8 cellular contexts compared by ENCODE assay signal in the genomic region with DNA sequence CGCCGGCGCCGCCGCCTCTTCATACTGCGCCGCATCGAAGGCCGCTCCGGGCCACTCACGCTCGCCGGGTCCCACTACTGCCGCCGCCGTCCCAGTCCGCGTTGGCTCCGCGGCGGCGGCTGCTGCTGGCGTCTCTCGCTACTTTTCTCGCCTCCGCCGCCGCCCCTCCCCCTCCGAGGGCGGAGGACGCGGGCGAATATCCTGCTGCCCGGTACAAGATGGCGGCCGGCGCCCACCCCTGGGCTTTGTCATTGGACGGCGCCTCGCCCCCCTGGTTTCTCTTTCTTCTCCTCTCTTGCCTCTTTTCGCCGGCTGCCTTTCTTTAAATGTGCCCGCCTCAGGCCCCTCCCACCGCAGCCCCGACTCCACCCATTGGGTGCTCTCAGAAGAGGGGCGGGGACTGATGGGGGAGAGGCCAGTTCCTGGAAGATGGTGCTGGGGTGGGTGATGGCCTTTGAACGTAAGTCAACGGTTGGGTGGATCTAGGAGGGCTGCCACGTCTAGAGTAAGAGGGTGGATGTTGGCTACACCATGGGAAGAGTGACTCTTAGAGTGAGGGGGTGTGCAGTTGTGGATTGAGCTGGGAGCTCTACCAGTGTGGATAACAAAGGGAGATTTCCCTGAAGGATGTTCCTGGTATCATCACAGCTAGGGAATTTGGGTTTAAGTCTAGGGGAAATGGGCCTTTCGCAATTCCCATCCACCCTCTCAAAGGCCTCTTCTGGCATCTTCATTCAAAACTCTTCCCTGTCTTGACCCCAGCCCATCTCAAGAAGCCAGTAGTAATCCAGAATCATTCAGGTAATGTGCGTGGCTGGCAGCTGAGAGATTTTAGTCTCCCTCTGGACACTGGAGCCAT. TPM values are rescaled to one million over a fixed set of nuclear protein-coding genes. Genes with fewer than 3 reads are reported as not detected.
DNase-seq lines count a peak whose midpoint lies in the region; ATAC-seq and TF ChIP-seq lines count a peak whose summit lies in the region.

A gene (minus strand): TSS at position 297 of the 859 bp plus-strand sequence. CDS start 262 bp downstream, at position 35.

- H3K27ac ChIP-seq in angular gyrus (ENCODE audit: low read depth, low read length) (peak within 1 kb of the TSS; percentile 39), right cardiac atrium (ENCODE audit: low read length) (peak within 1 kb of the TSS; percentile 88), rectal smooth muscle tissue (ENCODE audit: low read depth, low read length) (peak within 1 kb of the TSS; percentile 91), aorta (ENCODE audit: low read depth in 1 of 2, low read length in 2 of 2) (peak within 1 kb of the TSS; percentile 58 to 96)

- no peaks in the 10 kb centered on the region for H3K9me3 ChIP-seq in right cardiac atrium (ENCODE audit: control insufficient read depth, low read length)
- H3K9me3 ChIP-seq in aorta (ENCODE audit: control insufficient read depth, low read length), result no peaks in the 10 kb centered on the region

- TF ChIP-seq CTCF in GM13977 (IDR thresholded peaks at IDR 0.05; ENCODE audit: extremely low read depth, insufficient read depth, missing control alignments), result no peak

- peak; percentile 72 for ATAC-seq in HG02884 (IDR thresholded peaks at IDR 0.05; ENCODE audit: unreplicated experiment)
- ATAC-seq in right cardiac atrium, result peak; percentile 97 to 98
- peak; percentile 95 for ATAC-seq in aorta (ENCODE audit: low FRiP score)

- H3K27me3 ChIP-seq in right cardiac atrium (ENCODE audit: control insufficient read depth, insufficient read depth), result no peaks in the 10 kb centered on the region
- H3K27me3 ChIP-seq in rectal smooth muscle tissue (ENCODE audit: control insufficient read depth, insufficient read depth, low read length), result no peaks in the 10 kb centered on the region
- no peaks in the 10 kb centered on the region for H3K27me3 ChIP-seq in aorta (ENCODE audit: control insufficient read depth in 1 of 2, insufficient read depth in 2 of 2, low read length in 1 of 2)

- H3K36me3 ChIP-seq in rectal smooth muscle tissue (ENCODE audit: control insufficient read depth, insufficient read depth, low read length) (no peaks in the 10 kb centered on the region), aorta (ENCODE audit: control insufficient read depth in 1 of 2, insufficient read depth in 2 of 2, low read length in 1 of 2) (no peaks in the 10 kb centered on the region)

- peak within 1 kb of the TSS; percentile 98 for H3K9ac ChIP-seq in rectal smooth muscle tissue (ENCODE audit: low read length)

- H3K4me1 ChIP-seq in right cardiac atrium (ENCODE audit: control insufficient read depth, insufficient read depth, low read length) (no peaks in the 10 kb centered on the region), rectal smooth muscle tissue (ENCODE audit: control insufficient read depth, insufficient read depth, low read length) (peaks cover 5% of the 10 kb centered on the region), aorta (ENCODE audit: control insufficient read depth in 1 of 2, insufficient read depth in 2 of 2, low read length in 2 of 2) (peaks cover 0 to 2% of the 10 kb centered on the region in 2 donors)

- in situ Hi-C loops in GM13977 (cut with MboI; ENCODE audit: low pct_unique_long_range_greater_than_20kb, low sequenced_read_pairs, unreplicated experiment), result loop anchor here (10.0 to 25.0 kb wide), 2 partner anchors 74 to 474 kb away; no protein-coding TSS in a partner anchor

- peak within 1 kb of the TSS; percentile 75 for H3K4me3 ChIP-seq in right cardiac atrium (ENCODE audit: low read length)
- peak within 1 kb of the TSS; percentile 99 for H3K4me3 ChIP-seq in rectal smooth muscle tissue (ENCODE audit: low read length)
- H3K4me3 ChIP-seq in aorta (ENCODE audit: low read length in 2 of 2), result peak within 1 kb of the TSS; percentile 56 to 79

- intact Hi-C loops in right cardiac atrium (cut with DNase I), result loop anchor here in 2 of 4 donors (5.0 to 10.0 kb wide), 3 partner anchors 71 to 374 kb away; no protein-coding TSS in a partner anchor
- intact Hi-C loops in aorta (cut with DNase I), result loop anchor here (2.0 to 10.0 kb wide), 5 partner anchors 56 to 506 kb away; a partner anchor contains a TSS

- 3% methylated on average over 51 of the region's 51 CpGs for WGBS in right cardiac atrium
- 4 to 5% methylated on average over 44 to 51 of the region's 51 CpGs for WGBS in aorta, 2 donors

- DNase-seq in GM13977 (ENCODE audit: low spot score), result peak; percentile 94
- DNase-seq in NCI-H1694 treated with DMSO at 0.1 percent for 48 hours (lab: John Stamatoyannopoulos, UW), result peak; percentile 84
- peak; percentile 66 to 95 (median 86) for DNase-seq in T-helper 2 cell
- peak; percentile 97 to 99 (median 98) for DNase-seq in right cardiac atrium
- DNase-seq in aorta, result peak; percentile 97 to 98

RNA-seq across cellular contexts. Expression of the gene that starts here (rescaled TPM):
- total RNA-seq in right cardiac atrium (10 to 100 TPM in 2 of 4 donors, 1 to 10 TPM in 2; 9.3 to 12.9 (median 10.0) TPM), aorta (10 to 100 TPM; 22.1 to 31.6 TPM)
- polyA plus RNA-seq in right cardiac atrium (5.0 TPM), aorta (10 to 100 TPM in 1 of 2 donors, 1 to 10 TPM in 1; 6.8 to 15.7 TPM)

Comparison
In these comparisons a context has a peak if more than half of its experiments do, and no peak if none do; other contexts are left out.
1. Peak in every context shown above with its lines: DNase-seq, ATAC-seq, H3K4me3 ChIP-seq and H3K27ac ChIP-seq.
2. H3K27ac ChIP-seq: peak in every context shown above with its lines; median percentile 91 in rectal smooth muscle tissue; 88 in right cardiac atrium; 77 in aorta; 39 in angular gyrus.